In genomic region chr2:65204461-65205230, GRCh38 we compare ENCODE assay signal across 10 cellular contexts. TPM values are rescaled to one million over a fixed set of nuclear protein-coding genes. Genes with fewer than 3 reads are reported as not detected.
DNase-seq lines count a peak whose midpoint lies in the region; ATAC-seq, FAIRE-seq and TF ChIP-seq lines count a peak whose summit lies in the region.
"Had no signal": no experiment of that assay in that cellular context is flagged by ENCODE, and none has a peak within 500 bp of the region (broad histone marks: within the 10 kb centered on the region; RNA-seq: fewer than 3 reads in every experiment).

No MANE protein-coding gene starts in this region.

- H3K4me3 ChIP-seq in BE2C (ENCODE audit: low read depth, low read length) (no peak overlapping the region), colonic mucosa (no peak overlapping the region)

- no peak for FAIRE-seq in RCC 7860 (lab: Jason Lieb, UNC)

- H3K4me1 ChIP-seq in BE2C (no peaks in the 10 kb centered on the region), colonic mucosa (no peaks in the 10 kb centered on the region)

- peak; percentile 8 for DNase-seq in BE2C
- DNase-seq in T-helper 1 cell, result peak in 3 of 5 donors; percentile 23 to 33 (median 26)
- DNase-seq in left ventricle myocardium superior, result peak; percentile 58
- DNase-seq in RCC 7860 (ENCODE audit: low spot score), result no peak
- DNase-seq in colonic mucosa, result no peak
- DNase-seq in HK-2 (ENCODE audit: unreplicated experiment), result no peak
- DNase-seq: GDM1, islet precursor cell had no signal

- intact Hi-C loops in left ventricle myocardium superior (cut with micrococcal nuclease) (no loop called here), colonic mucosa (cut with DNase I) (no loop called here)

- ATAC-seq in left ventricle myocardium superior (no peak), HG03159 (IDR thresholded peaks at IDR 0.05; ENCODE audit: unreplicated experiment) (no peak)

- H3K27ac ChIP-seq in colonic mucosa, result no peak overlapping the region

- no peaks in the 10 kb centered on the region for H3K36me3 ChIP-seq in BE2C
- H3K36me3 ChIP-seq in colonic mucosa, result no peaks in the 10 kb centered on the region

- no peak overlapping the region for H3K9ac ChIP-seq in colonic mucosa (ENCODE audit: low read depth in 2 of 2, low read length in 2 of 2)

- H3K9me3 ChIP-seq in BE2C (no peaks in the 10 kb centered on the region), colonic mucosa (no peaks in the 10 kb centered on the region)

- TF ChIP-seq CTCF in BE2C (IDR thresholded peaks at IDR 0.05; ENCODE audit: low read depth, low read length) (no peak), colonic mucosa (IDR thresholded peaks at IDR 0.05) (no peak)

- H3K27me3 ChIP-seq in BE2C (no peaks in the 10 kb centered on the region), colonic mucosa (no peaks in the 10 kb centered on the region)

- TF ChIP-seq POLR2A in GM18526 (IDR thresholded peaks at IDR 0.05; ENCODE audit: extremely low read depth, insufficient read length), result peak; percentile 20

RNA-seq across cellular contexts. Expression of gene ACTR2, which starts 23.0 kb away (rescaled TPM):
- polyA plus RNA-seq in BE2C (2012; ENCODE audit: insufficient read depth, insufficient read length, low read depth), result 101 TPM
- 109 TPM for total RNA-seq in left ventricle myocardium superior
- total RNA-seq in colonic mucosa, result 100 to 1,000 TPM; 314 to 406 TPM

Comparison
In these comparisons a context has a peak if more than half of its experiments do, and no peak if none do; other contexts are left out.
1. DNase-seq: peak in BE2C (single experiment), T-helper 1 cell (3 of 5) and left ventricle myocardium superior (single experiment); none in RCC 7860 (single experiment), colonic mucosa (single experiment) and HK-2 (single experiment).